Comparison of ENCODE assay signal across 8 cellular contexts in genomic region chr2:25168256-25169072, GRCh38. TPM values are rescaled to one million over a fixed set of nuclear protein-coding genes. Genes with fewer than 3 reads are reported as not detected.
DNase-seq lines count a peak whose midpoint lies in the region; ATAC-seq and TF ChIP-seq lines count a peak whose summit lies in the region.

POMC (minus strand) TSS chr2:25168580; CDS start chr2:25164772, 3,808 bp downstream.

- DNase-seq in AG20443 (ENCODE audit: low spot score) (peak; percentile 65), naive B cell (peak; percentile 36), NCI-H774 (lab: John Stamatoyannopoulos, UW) (no peak)
- peak; percentile 37 for DNase-seq in activated CD8-positive, alpha-beta T cell treated with anti-CD3 and anti-CD28 coated beads for 36 hours

- H3K4me1 ChIP-seq in HEK293 (ENCODE audit: control insufficient read depth, insufficient read depth, low read length) (no peaks in the 10 kb centered on the region), esophagus (ENCODE audit: control insufficient read depth in 2 of 2, insufficient read depth in 2 of 2, low read length in 1 of 2) (peaks cover 0 to 4% of the 10 kb centered on the region in 2 donors), urinary bladder (ENCODE audit: insufficient read depth) (no peaks in the 10 kb centered on the region)

- TF ChIP-seq CTCF in HEK293 (tag by site-specific recombination; IDR thresholded peaks at IDR 0.05), result no peak
- no peak for TF ChIP-seq CTCF in activated CD8-positive, alpha-beta T cell treated with anti-CD3 and anti-CD28 coated beads for 36 hours (IDR thresholded peaks at IDR 0.05)

- H3K27me3 Mint-ChIP-seq in activated CD8-positive, alpha-beta T cell treated with anti-CD3 and anti-CD28 coated beads for 36 hours, result peaks cover 41% of the 10 kb centered on the region
- peaks cover 26 to 48% (median 35%) of the 10 kb centered on the region in 3 donors for H3K27me3 Mint-ChIP-seq in naive B cell

- no peaks in the 10 kb centered on the region for H3K9me3 Mint-ChIP-seq in activated CD8-positive, alpha-beta T cell treated with anti-CD3 and anti-CD28 coated beads for 36 hours
- H3K9me3 Mint-ChIP-seq in naive B cell, result no peaks in the 10 kb centered on the region

- CTCF ChIA-PET in HEK293 (lab: Yijun Ruan, JAX), result no interaction called here
- CTCF ChIA-PET in activated CD8-positive, alpha-beta T cell treated with anti-CD3 and anti-CD28 coated beads for 36 hours (lab: Charles Lee), result interaction anchor here (2.1 to 5.0 kb wide), 3 partner anchors 27 to 193 kb away, joined by 13 to 79 read pairs (median 18); no protein-coding TSS in a partner anchor

- peaks cover 0 to 4% of the 10 kb centered on the region in 2 donors for H3K27me3 ChIP-seq in esophagus (ENCODE audit: control insufficient read depth in 1 of 2, insufficient read depth in 2 of 2, low read length in 2 of 2)

- H3K4me3 ChIP-seq in HEK293 (ENCODE audit: low read depth, low read length) (peak within 1 kb of the TSS; percentile 35), esophagus (ENCODE audit: low read depth in 1 of 2, low read length in 2 of 2) (peak within 1 kb of the TSS; percentile 48 to 50), urinary bladder (ENCODE audit: low read depth, low read length) (peak within 1 kb of the TSS; percentile 35)

- WGBS in esophagus, 2 donors, result 4 to 6% methylated on average over 73 to 75 of the region's 75 CpGs
- WGBS in urinary bladder, result 5% methylated on average over 75 of the region's 75 CpGs

- POLR2A ChIA-PET in HEK293 (lab: Yijun Ruan, JAX), result no interaction called here
- POLR2A ChIA-PET in activated CD8-positive, alpha-beta T cell treated with anti-CD3 and anti-CD28 coated beads for 36 hours (lab: Charles Lee), result no interaction called here

- peak; percentile 57 for ATAC-seq in activated CD8-positive, alpha-beta T cell treated with anti-CD3 and anti-CD28 coated beads for 36 hours
- ATAC-seq in naive B cell (ENCODE audit: low read depth in 2 of 2) (peak; percentile 31 to 32), HG03095 (IDR thresholded peaks at IDR 0.05; ENCODE audit: unreplicated experiment) (no peak)

- H3K36me3 ChIP-seq in HEK293 (ENCODE audit: control insufficient read depth in 2 of 2, insufficient read depth in 1 of 2, low read length in 2 of 2) (no peaks in the 10 kb centered on the region), esophagus (ENCODE audit: control insufficient read depth in 2 of 2, insufficient read depth in 2 of 2, low read length in 1 of 2) (no peaks in the 10 kb centered on the region), urinary bladder (ENCODE audit: insufficient read depth) (no peaks in the 10 kb centered on the region)

- H3K4me3 Mint-ChIP-seq in activated CD8-positive, alpha-beta T cell treated with anti-CD3 and anti-CD28 coated beads for 36 hours, result peak within 1 kb of the TSS; percentile 60
- peak within 1 kb of the TSS; percentile 74 to 90 (median 84) for H3K4me3 Mint-ChIP-seq in naive B cell

- intact Hi-C loops in activated CD8-positive, alpha-beta T cell treated with anti-CD3 and anti-CD28 coated beads for 36 hours (cut with micrococcal nuclease), result no loop called here

- H3K9me3 ChIP-seq in HEK293 (ENCODE audit: control insufficient read depth, insufficient read depth, low read depth, low read length) (no peaks in the 10 kb centered on the region), esophagus (ENCODE audit: control insufficient read depth in 2 of 2, insufficient read depth in 1 of 2, low read depth in 1 of 2, low read length in 1 of 2) (no peaks in the 10 kb centered on the region)

- no peak within 1 kb of the TSS for H3K27ac ChIP-seq in HEK293 (ENCODE audit: extremely low read depth, low read depth, low read length)
- H3K27ac ChIP-seq in esophagus (ENCODE audit: low read depth in 2 of 2, low read length in 1 of 2), result no peak within 1 kb of the TSS
- no peak within 1 kb of the TSS for H3K27ac ChIP-seq in urinary bladder (ENCODE audit: low read depth)

- H3K27ac Mint-ChIP-seq in activated CD8-positive, alpha-beta T cell treated with anti-CD3 and anti-CD28 coated beads for 36 hours, result no peak within 1 kb of the TSS
- H3K27ac Mint-ChIP-seq in naive B cell, result peak within 1 kb of the TSS in 3 of 6 donors; percentile 37 to 80 (median 69)

- peaks cover 20% of the 10 kb centered on the region for H3K4me1 Mint-ChIP-seq in activated CD8-positive, alpha-beta T cell treated with anti-CD3 and anti-CD28 coated beads for 36 hours (ENCODE audit: low read depth)
- peaks cover 27 to 40% (median 39%) of the 10 kb centered on the region in 3 donors for H3K4me1 Mint-ChIP-seq in naive B cell

- no peaks in the 10 kb centered on the region for H3K36me3 Mint-ChIP-seq in activated CD8-positive, alpha-beta T cell treated with anti-CD3 and anti-CD28 coated beads for 36 hours (ENCODE audit: low read depth)
- no peaks in the 10 kb centered on the region for H3K36me3 Mint-ChIP-seq in naive B cell

TF ChIP-seq in HEK293, 187 proteins besides CTCF, POLR2A, EP300 and RAD21 (continues in another document):
- TF ChIP-seq OVOL3 (tag by site-specific recombination; IDR thresholded peaks at IDR 0.05) (no peak), BCL11B (tag by site-specific recombination; IDR thresholded peaks at IDR 0.05; ENCODE audit: low read depth) (no peak), ZNF645 (tag by site-specific recombination; IDR thresholded peaks at IDR 0.05) (no peak), ZNF521 (tag by site-specific recombination; IDR thresholded peaks at IDR 0.05) (no peak), ZNF10 (tag by site-specific recombination; IDR thresholded peaks at IDR 0.05) (no peak), ZFP3 (tag by site-specific recombination; IDR thresholded peaks at IDR 0.05; ENCODE audit: low read depth) (no peak), ZNF19 (tag by site-specific recombination; IDR thresholded peaks at IDR 0.05; ENCODE audit: low read depth) (no peak), PRDM2 (tag by site-specific recombination; IDR thresholded peaks at IDR 0.05; ENCODE audit: borderline replicate concordance) (no peak)

RNA-seq across cellular contexts. Expression of gene POMC, which starts in this region (rescaled TPM):
- total RNA-seq in activated CD8-positive, alpha-beta T cell treated with anti-CD3 and anti-CD28 coated beads for 36 hours, result 1 to 10 TPM; 5.1 to 5.5 TPM
- polyA plus RNA-seq in esophagus (1 to 10 TPM in 1 of 2 donors, under 1 TPM in 1; 0.59 to 2.1 TPM), naive B cell (ENCODE audit: low read depth in 6 of 6) (10 to 100 TPM in 2 of 6 donors, 1 to 10 TPM in 4; 5.6 to 14.6 (median 7.5) TPM), urinary bladder (4.1 TPM)
- 1.5 TPM for total RNA-seq in urinary bladder
